In genomic region chr3:38454179-38454883, GRCh38 we compare ENCODE assay signal across 8 cellular contexts. TPM values are rescaled to one million over a fixed set of nuclear protein-coding genes. Genes with fewer than 3 reads are reported as not detected.
A peak's percentile ranks its signal among the peaks of the same experiment; 100 is the strongest.
DNase-seq lines count a peak whose midpoint lies in the region; ATAC-seq and TF ChIP-seq lines count a peak whose summit lies in the region.

No MANE protein-coding gene starts in this region.

- H3K27me3 ChIP-seq in GM23338 (ENCODE audit: insufficient read depth), result no peaks in the 10 kb centered on the region
- H3K27me3 ChIP-seq in heart right ventricle, result peaks cover 0 to 29% (median 0%) of the 10 kb centered on the region in 7 donors

- peaks cover 14% of the 10 kb centered on the region for H3F3A ChIP-seq in GM23338 (replicated peaks; ENCODE audit: low read depth)

- peak overlapping the region; percentile 100 for H3K27ac Mint-ChIP-seq in GM23338
- H3K27ac Mint-ChIP-seq in activated naive CD4-positive, alpha-beta T cell treated with anti-CD3 and anti-CD28 coated beads, Interleukin-2, amount 50 U/mL, for 72 hours, result peak overlapping the region; percentile 74 to 96

- peaks cover 14% of the 10 kb centered on the region for H3K27me3 Mint-ChIP-seq in GM23338 (ENCODE audit: insufficient read depth, low read depth, poor library complexity)

- no peaks in the 10 kb centered on the region for H3K9me3 ChIP-seq in heart right ventricle

- ATAC-seq in GM23338, result peak; percentile 7
- peak; percentile 64 to 71 for ATAC-seq in activated naive CD4-positive, alpha-beta T cell treated with anti-CD3 and anti-CD28 coated beads, Interleukin-2, amount 50 U/mL, for 72 hours
- ATAC-seq in heart right ventricle, result peak; percentile 6 to 41 (median 26)

- H3K4me3 ChIP-seq in GM23338, result peak overlapping the region; percentile 94
- H3K4me3 ChIP-seq in heart right ventricle, result peak overlapping the region; percentile 68 to 98 (median 85)

- H2AFZ ChIP-seq in GM23338, result no peak overlapping the region

- H3K9me3 Mint-ChIP-seq in GM23338, result peaks cover 11% of the 10 kb centered on the region
- H3K9me3 Mint-ChIP-seq in activated naive CD4-positive, alpha-beta T cell treated with anti-CD3 and anti-CD28 coated beads, Interleukin-2, amount 50 U/mL, for 72 hours, result peaks cover 4% of the 10 kb centered on the region in 2 donors

- H3K27ac ChIP-seq in GM23338 (ENCODE audit: low read depth) (peak overlapping the region; percentile 91), heart right ventricle (peak overlapping the region; percentile 70 to 92 (median 86))

- peaks cover 32% of the 10 kb centered on the region for H3K4me1 ChIP-seq in GM23338 (ENCODE audit: insufficient read depth)
- peaks cover 9 to 50% (median 36%) of the 10 kb centered on the region in 9 donors for H3K4me1 ChIP-seq in heart right ventricle

- 0 to 1% methylated on average over 69 to 77 of the region's 77 CpGs for WGBS in heart right ventricle, 2 donors

- peak overlapping the region; percentile 99 for H3K4me3 Mint-ChIP-seq in GM23338

- H3K4me2 ChIP-seq in GM23338, result peak overlapping the region; percentile 91

- H3K4me1 Mint-ChIP-seq in GM23338, result peaks cover 41% of the 10 kb centered on the region

- H3K79me2 ChIP-seq in GM23338 (replicated peaks; ENCODE audit: insufficient read depth), result peaks cover 45% of the 10 kb centered on the region

- DNase-seq in DMS53 (lab: John Stamatoyannopoulos, UW) (peak; percentile 49), DMS53 treated with DMSO at 0.1 percent for 48 hours (lab: John Stamatoyannopoulos, UW; ENCODE audit: unreplicated experiment) (no peak), GM23338 (ENCODE audit: low spot score) (peak; percentile 57), NCI-H2029 (lab: John Stamatoyannopoulos, UW) (peak; percentile 53), heart right ventricle (peak in 1 of 2 donors; percentile 37), posterior cingulate gyrus (peak in 8 of 10 donors; percentile 22 to 86 (median 35)), DMS79 treated with DMSO at 0.1 percent for 48 hours (lab: John Stamatoyannopoulos, UW) (no peak)
- peak in 1 of 2 donors; percentile 46 for DNase-seq in activated naive CD4-positive, alpha-beta T cell treated with anti-CD3 and anti-CD28 coated beads, Interleukin-2, amount 50 U/mL, for 72 hours (ENCODE audit: low spot score in 2 of 2)

- intact Hi-C loops in heart right ventricle (cut with DNase I) (loop anchor here in 2 of 10 donors (10.0 kb wide), 1 partner anchor 320 kb away; the partner anchor contains the start of genes ACAA1 (in 2 of the 2) and MYD88 (in 2 of the 2)), posterior cingulate gyrus (cut with DNase I) (loop anchor here (10.0 kb wide), 1 partner anchor 290 kb away; the partner anchor contains the start of gene OXSR1)

- peaks cover 35% of the 10 kb centered on the region for H4K20me1 ChIP-seq in GM23338 (replicated peaks; ENCODE audit: insufficient read depth)

- TF ChIP-seq CTCF in GM23338 (conservative IDR thresholded peaks at IDR 0.05; ENCODE audit: low read depth in 2 of 2), result no peak
- TF ChIP-seq CTCF in heart right ventricle (IDR thresholded peaks at IDR 0.05), result no peak

- no peaks in the 10 kb centered on the region for H3K36me3 ChIP-seq in GM23338 (ENCODE audit: insufficient read depth)
- no peaks in the 10 kb centered on the region for H3K36me3 ChIP-seq in heart right ventricle

- peaks cover 15% of the 10 kb centered on the region for H3K36me3 Mint-ChIP-seq in GM23338 (ENCODE audit: low read depth)
- peaks cover 0 to 5% of the 10 kb centered on the region in 2 donors for H3K36me3 Mint-ChIP-seq in activated naive CD4-positive, alpha-beta T cell treated with anti-CD3 and anti-CD28 coated beads, Interleukin-2, amount 50 U/mL, for 72 hours

- H3K9me2 ChIP-seq in GM23338 (ENCODE audit: insufficient read depth), result no peaks in the 10 kb centered on the region

TF ChIP-seq in GM23338, 12 proteins besides CTCF, POLR2A, EP300 and RAD21:
- TF ChIP-seq JUNB (IDR thresholded peaks at IDR 0.05; ENCODE audit: unreplicated experiment) (no peak), ZNF331 (CRISPR knock-in tag; IDR thresholded peaks at IDR 0.05; ENCODE audit: low read depth) (no peak), ZNF114 (CRISPR knock-in tag; IDR thresholded peaks at IDR 0.05) (no peak), EZH2phosphoT487 (IDR thresholded peaks at IDR 0.05; ENCODE audit: unreplicated experiment) (no peak), POLR2AphosphoS5 (IDR thresholded peaks at IDR 0.05; ENCODE audit: low read depth) (no peak)
- TF ChIP-seq, protein P1, sequence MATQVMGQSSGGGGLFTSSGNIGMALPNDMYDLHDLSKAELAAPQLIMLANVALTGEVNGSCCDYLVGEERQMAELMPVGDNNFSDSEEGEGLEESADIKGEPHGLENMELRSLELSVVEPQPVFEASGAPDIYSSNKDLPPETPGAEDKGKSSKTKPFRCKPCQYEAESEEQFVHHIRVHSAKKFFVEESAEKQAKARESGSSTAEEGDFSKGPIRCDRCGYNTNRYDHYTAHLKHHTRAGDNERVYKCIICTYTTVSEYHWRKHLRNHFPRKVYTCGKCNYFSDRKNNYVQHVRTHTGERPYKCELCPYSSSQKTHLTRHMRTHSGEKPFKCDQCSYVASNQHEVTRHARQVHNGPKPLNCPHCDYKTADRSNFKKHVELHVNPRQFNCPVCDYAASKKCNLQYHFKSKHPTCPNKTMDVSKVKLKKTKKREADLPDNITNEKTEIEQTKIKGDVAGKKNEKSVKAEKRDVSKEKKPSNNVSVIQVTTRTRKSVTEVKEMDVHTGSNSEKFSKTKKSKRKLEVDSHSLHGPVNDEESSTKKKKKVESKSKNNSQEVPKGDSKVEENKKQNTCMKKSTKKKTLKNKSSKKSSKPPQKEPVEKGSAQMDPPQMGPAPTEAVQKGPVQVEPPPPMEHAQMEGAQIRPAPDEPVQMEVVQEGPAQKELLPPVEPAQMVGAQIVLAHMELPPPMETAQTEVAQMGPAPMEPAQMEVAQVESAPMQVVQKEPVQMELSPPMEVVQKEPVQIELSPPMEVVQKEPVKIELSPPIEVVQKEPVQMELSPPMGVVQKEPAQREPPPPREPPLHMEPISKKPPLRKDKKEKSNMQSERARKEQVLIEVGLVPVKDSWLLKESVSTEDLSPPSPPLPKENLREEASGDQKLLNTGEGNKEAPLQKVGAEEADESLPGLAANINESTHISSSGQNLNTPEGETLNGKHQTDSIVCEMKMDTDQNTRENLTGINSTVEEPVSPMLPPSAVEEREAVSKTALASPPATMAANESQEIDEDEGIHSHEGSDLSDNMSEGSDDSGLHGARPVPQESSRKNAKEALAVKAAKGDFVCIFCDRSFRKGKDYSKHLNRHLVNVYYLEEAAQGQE (IDR thresholded peaks at IDR 0.05; ENCODE audit: unreplicated experiment), result no peak

RNA-seq across cellular contexts. Expression of gene ACVR2B, which starts 0.6 kb away (rescaled TPM):
- total RNA-seq in GM23338 (2014; rRNA removed; shearing (Covaris generic)), result 90.3 and 98.7 TPM in 2 replicates
- polyA plus RNA-seq in GM23338 (2016; fragmentation: Nextera tagmentation; extraction: Ambion mirVana), result 25.3 and 27.9 TPM in 2 replicates
- 1 to 10 TPM; 7.9 to 8.4 TPM for total RNA-seq in activated naive CD4-positive, alpha-beta T cell treated with anti-CD3 and anti-CD28 coated beads, Interleukin-2, amount 50 U/mL, for 72 hours
- 1 to 10 TPM; 3.7 to 7.6 (median 6.3) TPM for total RNA-seq in heart right ventricle
- 1 to 10 TPM in 1 of 2 donors, under 1 TPM in 1; 0.43 to 1.4 TPM for polyA plus RNA-seq in heart right ventricle

RNA-seq across cellular contexts. Expression of gene EXOG, which starts 41.8 kb away (rescaled TPM):
- total RNA-seq in GM23338 (2014; rRNA removed; shearing (Covaris generic)), result 7.9 and 11.3 TPM in 2 replicates
- polyA plus RNA-seq in GM23338 (2016; fragmentation: Nextera tagmentation; extraction: Ambion mirVana) (6.7 and 9.7 TPM in 2 replicates), heart right ventricle (10 to 100 TPM; 10.7 to 39.9 TPM)
- 10 to 100 TPM; 22.0 to 22.8 TPM for total RNA-seq in activated naive CD4-positive, alpha-beta T cell treated with anti-CD3 and anti-CD28 coated beads, Interleukin-2, amount 50 U/mL, for 72 hours
- total RNA-seq in heart right ventricle, result 10 to 100 TPM; 11.9 to 38.9 (median 25.4) TPM

Comparison
In these comparisons a context has a peak if more than half of its experiments do, and no peak if none do; other contexts are left out.
1. DNase-seq: peak in DMS53 (single experiment), GM23338 (single experiment), NCI-H2029 (single experiment) and posterior cingulate gyrus (8 of 10); none in DMS53 treated with DMSO at 0.1 percent for 48 hours (single experiment) and DMS79 treated with DMSO at 0.1 percent for 48 hours (single experiment).
2. ATAC-seq: peak in every context shown above with its lines; median percentile 68 in activated naive CD4-positive, alpha-beta T cell treated with anti-CD3 and anti-CD28 coated beads, Interleukin-2, amount 50 U/mL, for 72 hours; 26 in heart right ventricle; 7 in GM23338.